13 cellular contexts compared by ENCODE assay signal in genomic region chr6:153957409-153957808, GRCh38.
DNase-seq lines count a peak whose midpoint lies in the region; ATAC-seq, FAIRE-seq and TF ChIP-seq lines count a peak whose summit lies in the region.
"Had no signal": no experiment of that assay in that cellular context is flagged by ENCODE, and none has a peak within 500 bp of the region (broad histone marks: within the 10 kb centered on the region; RNA-seq: fewer than 3 reads in every experiment).

No MANE protein-coding gene starts in this region.

- intact Hi-C loops in MCF 10A (cut with micrococcal nuclease) = no loop called here
- intact Hi-C loops in lower leg skin (cut with DNase I; ENCODE audit: low total_unique reads) = no loop called here

- H3K4me1 ChIP-seq in BLaER1 treated with 17β-estradiol and CSF1 and Interleukin-3, amounts not matched to agents 10 nM and 100 nM = peaks cover 0 to 26% (median 5%) of the 10 kb centered on the region in 10 experiments; a peak in 11 of 20 replicates
- H3K4me1 ChIP-seq: lower lobe of right lung had no signal

- TF ChIP-seq CTCF in MCF 10A (IDR thresholded peaks at IDR 0.05; ENCODE audit: unreplicated experiment) = no peak
- TF ChIP-seq CTCF in lower leg skin (IDR thresholded peaks at IDR 0.05) = no peak

- no peak for DNase-seq in GM12892 (ENCODE audit: insufficient read length)
- DNase-seq in MCF 10A (ENCODE audit: unreplicated experiment) = no peak
- DNase-seq in NCI-H1105 treated with DMSO at 0.1 percent for 48 hours (lab: John Stamatoyannopoulos, UW) = no peak
- no peak for DNase-seq in lower leg skin (ENCODE audit: low spot score in 2 of 2)
- DNase-seq: activated effector memory CD4-positive, alpha-beta T cell treated with Interleukin-2 at 50 U/mL for 16 hours; lower lobe of right lung; NCI-H1417 treated with DMSO at 0.1 percent for 48 hours had no signal

- H3K9me3 Mint-ChIP-seq in MCF 10A (ENCODE audit: unreplicated experiment) = peaks cover 8% of the 10 kb centered on the region
- H3K9me3 Mint-ChIP-seq: type B pancreatic cell had no signal

- no peaks in the 10 kb centered on the region for H3K36me3 ChIP-seq in BLaER1 treated with 17β-estradiol and CSF1 and Interleukin-3, amounts not matched to agents 10 nM and 100 nM
- H3K36me3 ChIP-seq: lower lobe of right lung had no signal

- peak; percentile 95 for ATAC-seq in GM19372 (IDR thresholded peaks at IDR 0.05; ENCODE audit: low read depth, unreplicated experiment)
- peak; percentile 98 for ATAC-seq in HG02798 (IDR thresholded peaks at IDR 0.05; ENCODE audit: poor library complexity, unreplicated experiment)
- ATAC-seq in HG03469 (IDR thresholded peaks at IDR 0.05; ENCODE audit: unreplicated experiment) = peak; percentile 98
- ATAC-seq: lower lobe of right lung had no signal

- H3K9me3 ChIP-seq in BLaER1 treated with 17β-estradiol and CSF1 and Interleukin-3, amounts not matched to agents 10 nM and 100 nM (replicated peaks in 1 of 11) = no peaks in the 10 kb centered on the region
- H3K9me3 ChIP-seq: lower lobe of right lung had no signal

- POLR2A ChIA-PET in MCF 10A (lab: Yijun Ruan, JAX) = no interaction called here

- H3K4me3 Mint-ChIP-seq in MCF 10A (ENCODE audit: unreplicated experiment) = no peak overlapping the region
- H3K4me3 Mint-ChIP-seq: type B pancreatic cell had no signal

- no peak overlapping the region for H3K4me3 ChIP-seq in BLaER1 treated with 17β-estradiol and CSF1 and Interleukin-3, amounts not matched to agents 10 nM and 100 nM
- no peak overlapping the region for H3K4me3 ChIP-seq in lower leg skin (ENCODE audit: low read depth, poor library complexity, severe bottlenecking)
- H3K4me3 ChIP-seq: lower lobe of right lung had no signal

- TF ChIP-seq POLR2A in GM12892 (IDR thresholded peaks at IDR 0.05; ENCODE audit: low read depth, low read length) (no peak), lower leg skin (IDR thresholded peaks at IDR 0.05) (no peak)

- WGBS in lower leg skin, 2 donors = 69 to 70% methylated on average over 4 of the region's 4 CpGs

- no peak overlapping the region for H3K27ac Mint-ChIP-seq in MCF 10A (ENCODE audit: low read depth, unreplicated experiment)
- H3K27ac Mint-ChIP-seq: type B pancreatic cell had no signal

- FAIRE-seq in GM12892 (lab: Jason Lieb, UNC) = no peak

- CTCF ChIA-PET in MCF 10A (lab: Yijun Ruan, JAX) = interaction anchor here (1.5 kb wide), 1 partner anchor 9 kb away, joined by 4 read pairs; no protein-coding TSS in a partner anchor

- H3K4me1 Mint-ChIP-seq in MCF 10A (ENCODE audit: insufficient read depth, unreplicated experiment) = peaks cover 6% of the 10 kb centered on the region

- no peaks in the 10 kb centered on the region for H3K27me3 ChIP-seq in BLaER1 treated with 17β-estradiol and CSF1 and Interleukin-3, amounts not matched to agents 10 nM and 100 nM

- H3K27ac ChIP-seq in BLaER1 treated with 17β-estradiol and CSF1 and Interleukin-3, amounts not matched to agents 10 nM and 100 nM = no peak overlapping the region; a peak in 1 of 22 replicates
- H3K27ac ChIP-seq: HL-60, lower lobe of right lung had no signal

- no peaks in the 10 kb centered on the region for H3K36me3 Mint-ChIP-seq in MCF 10A (ENCODE audit: insufficient read depth, unreplicated experiment)
- H3K36me3 Mint-ChIP-seq: type B pancreatic cell had no signal

- peak overlapping the region in 8 of 11 experiments; percentile 3 to 65 (median 34); a peak in 11 of 22 replicates for H3K4me2 ChIP-seq in BLaER1 treated with 17β-estradiol and CSF1 and Interleukin-3, amounts not matched to agents 10 nM and 100 nM

- H3K27me3 Mint-ChIP-seq in MCF 10A (ENCODE audit: insufficient read depth, unreplicated experiment) = peaks cover 3% of the 10 kb centered on the region
- H3K27me3 Mint-ChIP-seq: type B pancreatic cell had no signal

- no peak overlapping the region for H3K9ac ChIP-seq in BLaER1 treated with 17β-estradiol and CSF1 and Interleukin-3, amounts not matched to agents 10 nM and 100 nM

- no peaks in the 10 kb centered on the region for H4K20me1 ChIP-seq in BLaER1 treated with 17β-estradiol and CSF1 and Interleukin-3, amounts not matched to agents 10 nM and 100 nM

- BruUV-seq in MCF 10A (replicated peaks; lab: Mats Ljungman, UMichigan) = no TSS peak
